In the genomic region with DNA sequence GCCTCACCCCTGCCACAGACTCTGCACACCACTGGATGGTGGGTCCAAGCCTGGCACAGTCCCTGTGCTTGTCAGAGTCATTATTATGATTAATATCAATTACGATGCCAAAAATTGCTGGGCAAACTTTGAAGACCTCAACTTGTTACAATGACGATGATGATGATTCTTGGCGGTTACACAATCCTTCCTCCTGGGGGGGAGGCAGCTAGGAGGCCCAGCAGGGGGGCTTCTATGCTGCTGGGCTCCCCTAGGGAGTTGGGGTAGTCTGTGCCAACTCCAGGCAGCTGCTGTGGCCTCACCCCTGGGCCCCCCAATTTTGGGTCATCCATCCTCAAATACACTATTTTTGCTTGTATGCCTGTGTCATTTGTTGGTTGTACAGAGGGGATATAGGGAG, we compare ENCODE assay signal across 11 cellular contexts. TPM values are rescaled to one million over a fixed set of nuclear protein-coding genes. Genes with fewer than 3 reads are reported as not detected.
A peak's percentile ranks its signal among the peaks of the same experiment; 100 is the strongest.
DNase-seq lines count a peak whose midpoint lies in the region; ATAC-seq lines count a peak whose summit lies in the region.
"Had no signal": no experiment of that assay in that cellular context is flagged by ENCODE, and none has a peak within 500 bp of the region (broad histone marks: within the 10 kb centered on the region; RNA-seq: fewer than 3 reads in every experiment).

No MANE protein-coding gene starts in this region.

- H3K9me3 Mint-ChIP-seq in activated naive CD4-positive, alpha-beta T cell treated with anti-CD3 and anti-CD28 coated beads, Interleukin-2, amount 50 U/mL, for 24 hours: no peaks in the 10 kb centered on the region
- no peaks in the 10 kb centered on the region for H3K9me3 Mint-ChIP-seq in activated T-helper 1 cell treated with anti-CD3 and anti-CD28 coated beads, Interleukin-12 subunit alpha, Interleukin-12 subunit beta, Interleukin-2, Interleukin-4 antibody, amounts not matched to agents 30 ng/mL and 10 ng/mL and 1 ng/mL, durations not matched to agents 14 hours and 24 hours and 36 hours
- H3K9me3 Mint-ChIP-seq in stimulated activated effector memory CD8-positive, alpha-beta T cell treated with anti-CD3 and anti-CD28 coated beads, Interleukin-12 subunit alpha, Interleukin-12 subunit beta, amount 100 ng/mL, for 72 hours: no peaks in the 10 kb centered on the region
- H3K9me3 Mint-ChIP-seq: CD8-positive, alpha-beta T cell had no signal

- no peaks in the 10 kb centered on the region for H3K27me3 Mint-ChIP-seq in activated naive CD4-positive, alpha-beta T cell treated with anti-CD3 and anti-CD28 coated beads, Interleukin-2, amount 50 U/mL, for 24 hours
- no peaks in the 10 kb centered on the region for H3K27me3 Mint-ChIP-seq in activated T-helper 1 cell treated with anti-CD3 and anti-CD28 coated beads, Interleukin-12 subunit alpha, Interleukin-12 subunit beta, Interleukin-2, Interleukin-4 antibody, amounts not matched to agents 30 ng/mL and 10 ng/mL and 1 ng/mL, durations not matched to agents 14 hours and 24 hours and 36 hours (ENCODE audit: insufficient read depth)

- no peak overlapping the region for H3K4me3 Mint-ChIP-seq in activated naive CD4-positive, alpha-beta T cell treated with anti-CD3 and anti-CD28 coated beads, Interleukin-2, amount 50 U/mL, for 24 hours
- H3K4me3 Mint-ChIP-seq in activated T-helper 1 cell treated with anti-CD3 and anti-CD28 coated beads, Interleukin-12 subunit alpha, Interleukin-12 subunit beta, Interleukin-2, Interleukin-4 antibody, amounts not matched to agents 30 ng/mL and 10 ng/mL and 1 ng/mL, durations not matched to agents 14 hours and 24 hours and 36 hours: no peak overlapping the region
- no peak overlapping the region for H3K4me3 Mint-ChIP-seq in stimulated activated effector memory CD8-positive, alpha-beta T cell treated with anti-CD3 and anti-CD28 coated beads, Interleukin-12 subunit alpha, Interleukin-12 subunit beta, amount 100 ng/mL, for 72 hours
- H3K4me3 Mint-ChIP-seq: CD8-positive, alpha-beta T cell had no signal

- DNase-seq in activated naive CD4-positive, alpha-beta T cell treated with Interleukin-2 at 50 U/mL for 16 hours: no peak
- DNase-seq in activated T-helper 1 cell treated with anti-CD3 and anti-CD28 coated beads, Interleukin-12 subunit alpha, Interleukin-12 subunit beta, Interleukin-2, Interleukin-4 antibody, amounts not matched to agents 30 ng/mL and 10 ng/mL and 1 ng/mL, durations not matched to agents 14 hours and 24 hours and 36 hours (ENCODE audit: low spot score): no peak
- no peak for DNase-seq in stimulated activated effector memory CD8-positive, alpha-beta T cell treated with anti-CD3 and anti-CD28 coated beads, Interleukin-12 subunit alpha, Interleukin-12 subunit beta, amount 100 ng/mL, for 72 hours (ENCODE audit: low spot score in 2 of 2)
- no peak for DNase-seq in OCI-M2 (lab: John Stamatoyannopoulos, UW; ENCODE audit: unreplicated experiment)
- no peak for DNase-seq in NCI-H2171 (lab: John Stamatoyannopoulos, UW)
- DNase-seq: CD8-positive, alpha-beta T cell; NCI-H1417; NCI-H1930; NCI-H510A; NCI-H82 had no signal

- no peak for ATAC-seq in stimulated activated effector memory CD8-positive, alpha-beta T cell treated with anti-CD3 and anti-CD28 coated beads, Interleukin-12 subunit alpha, Interleukin-12 subunit beta, amount 100 ng/mL, for 72 hours
- ATAC-seq: CD8-positive, alpha-beta T cell had no signal

- peaks cover 6% of the 10 kb centered on the region for H3K36me3 Mint-ChIP-seq in activated naive CD4-positive, alpha-beta T cell treated with anti-CD3 and anti-CD28 coated beads, Interleukin-2, amount 50 U/mL, for 24 hours
- H3K36me3 Mint-ChIP-seq in activated T-helper 1 cell treated with anti-CD3 and anti-CD28 coated beads, Interleukin-12 subunit alpha, Interleukin-12 subunit beta, Interleukin-2, Interleukin-4 antibody, amounts not matched to agents 30 ng/mL and 10 ng/mL and 1 ng/mL, durations not matched to agents 14 hours and 24 hours and 36 hours (ENCODE audit: low read depth): peaks cover 5% of the 10 kb centered on the region
- peaks cover 28% of the 10 kb centered on the region for H3K36me3 Mint-ChIP-seq in stimulated activated effector memory CD8-positive, alpha-beta T cell treated with anti-CD3 and anti-CD28 coated beads, Interleukin-12 subunit alpha, Interleukin-12 subunit beta, amount 100 ng/mL, for 72 hours

- H3K27ac Mint-ChIP-seq in activated naive CD4-positive, alpha-beta T cell treated with anti-CD3 and anti-CD28 coated beads, Interleukin-2, amount 50 U/mL, for 24 hours: peak overlapping the region; percentile 61
- peak overlapping the region; percentile 40 for H3K27ac Mint-ChIP-seq in activated T-helper 1 cell treated with anti-CD3 and anti-CD28 coated beads, Interleukin-12 subunit alpha, Interleukin-12 subunit beta, Interleukin-2, Interleukin-4 antibody, amounts not matched to agents 30 ng/mL and 10 ng/mL and 1 ng/mL, durations not matched to agents 14 hours and 24 hours and 36 hours
- H3K27ac Mint-ChIP-seq in stimulated activated effector memory CD8-positive, alpha-beta T cell treated with anti-CD3 and anti-CD28 coated beads, Interleukin-12 subunit alpha, Interleukin-12 subunit beta, amount 100 ng/mL, for 72 hours: peak overlapping the region; percentile 92
- H3K27ac Mint-ChIP-seq: CD8-positive, alpha-beta T cell had no signal

- H3K4me1 Mint-ChIP-seq in activated naive CD4-positive, alpha-beta T cell treated with anti-CD3 and anti-CD28 coated beads, Interleukin-2, amount 50 U/mL, for 24 hours: peaks cover 58% of the 10 kb centered on the region
- peaks cover 58% of the 10 kb centered on the region for H3K4me1 Mint-ChIP-seq in activated T-helper 1 cell treated with anti-CD3 and anti-CD28 coated beads, Interleukin-12 subunit alpha, Interleukin-12 subunit beta, Interleukin-2, Interleukin-4 antibody, amounts not matched to agents 30 ng/mL and 10 ng/mL and 1 ng/mL, durations not matched to agents 14 hours and 24 hours and 36 hours (ENCODE audit: low read depth)
- peaks cover 53% of the 10 kb centered on the region for H3K4me1 Mint-ChIP-seq in stimulated activated effector memory CD8-positive, alpha-beta T cell treated with anti-CD3 and anti-CD28 coated beads, Interleukin-12 subunit alpha, Interleukin-12 subunit beta, amount 100 ng/mL, for 72 hours

- intact Hi-C loops in activated T-helper 1 cell treated with anti-CD3 and anti-CD28 coated beads, Interleukin-12 subunit alpha, Interleukin-12 subunit beta, Interleukin-2, Interleukin-4 antibody, amounts not matched to agents 30 ng/mL and 10 ng/mL and 1 ng/mL, durations not matched to agents 14 hours and 24 hours and 36 hours (cut with micrococcal nuclease): no loop called here

RNA-seq across cellular contexts. Expression of gene SLC35E4, which starts 12.0 kb away (rescaled TPM):
- 8.2 and 8.3 TPM in 2 replicates for total RNA-seq in activated T-helper 1 cell treated with anti-CD3 and anti-CD28 coated beads, Interleukin-12 subunit alpha, Interleukin-12 subunit beta, Interleukin-2, Interleukin-4 antibody, amounts not matched to agents 30 ng/mL and 10 ng/mL and 1 ng/mL, durations not matched to agents 14 hours and 24 hours and 36 hours

RNA-seq across cellular contexts. Expression of gene DUSP18, which starts 20.1 kb away (rescaled TPM):
- total RNA-seq in activated T-helper 1 cell treated with anti-CD3 and anti-CD28 coated beads, Interleukin-12 subunit alpha, Interleukin-12 subunit beta, Interleukin-2, Interleukin-4 antibody, amounts not matched to agents 30 ng/mL and 10 ng/mL and 1 ng/mL, durations not matched to agents 14 hours and 24 hours and 36 hours: 9.6 and 9.8 TPM in 2 replicates

RNA-seq across cellular contexts. Expression of gene TCN2, which starts 40.6 kb away (rescaled TPM):
- total RNA-seq in activated T-helper 1 cell treated with anti-CD3 and anti-CD28 coated beads, Interleukin-12 subunit alpha, Interleukin-12 subunit beta, Interleukin-2, Interleukin-4 antibody, amounts not matched to agents 30 ng/mL and 10 ng/mL and 1 ng/mL, durations not matched to agents 14 hours and 24 hours and 36 hours: 0.23 and 0.34 TPM in 2 replicates

RNA-seq across cellular contexts. Expression of gene OSBP2, which starts 47.1 kb away (rescaled TPM):
- 1.6 and 1.9 TPM in 2 replicates for total RNA-seq in activated T-helper 1 cell treated with anti-CD3 and anti-CD28 coated beads, Interleukin-12 subunit alpha, Interleukin-12 subunit beta, Interleukin-2, Interleukin-4 antibody, amounts not matched to agents 30 ng/mL and 10 ng/mL and 1 ng/mL, durations not matched to agents 14 hours and 24 hours and 36 hours

RNA-seq across cellular contexts. Expression of gene PES1, which starts 55.8 kb away (rescaled TPM):
- total RNA-seq in activated T-helper 1 cell treated with anti-CD3 and anti-CD28 coated beads, Interleukin-12 subunit alpha, Interleukin-12 subunit beta, Interleukin-2, Interleukin-4 antibody, amounts not matched to agents 30 ng/mL and 10 ng/mL and 1 ng/mL, durations not matched to agents 14 hours and 24 hours and 36 hours: 168 and 169 TPM in 2 replicates

Comparison
In these comparisons a context has a peak if more than half of its experiments do, and no peak if none do; other contexts are left out.
1. H3K27ac Mint-ChIP-seq: peak in every context shown above with its lines; median percentile 92 in stimulated activated effector memory CD8-positive, alpha-beta T cell treated with anti-CD3 and anti-CD28 coated beads, Interleukin-12 subunit alpha, Interleukin-12 subunit beta, amount 100 ng/mL, for 72 hours; 61 in activated naive CD4-positive, alpha-beta T cell treated with anti-CD3 and anti-CD28 coated beads, Interleukin-2, amount 50 U/mL, for 24 hours; 40 in activated T-helper 1 cell treated with anti-CD3 and anti-CD28 coated beads, Interleukin-12 subunit alpha, Interleukin-12 subunit beta, Interleukin-2, Interleukin-4 antibody, amounts not matched to agents 30 ng/mL and 10 ng/mL and 1 ng/mL, durations not matched to agents 14 hours and 24 hours and 36 hours.